Comparison of ENCODE assay signal across 1 cellular context in the genomic region with DNA sequence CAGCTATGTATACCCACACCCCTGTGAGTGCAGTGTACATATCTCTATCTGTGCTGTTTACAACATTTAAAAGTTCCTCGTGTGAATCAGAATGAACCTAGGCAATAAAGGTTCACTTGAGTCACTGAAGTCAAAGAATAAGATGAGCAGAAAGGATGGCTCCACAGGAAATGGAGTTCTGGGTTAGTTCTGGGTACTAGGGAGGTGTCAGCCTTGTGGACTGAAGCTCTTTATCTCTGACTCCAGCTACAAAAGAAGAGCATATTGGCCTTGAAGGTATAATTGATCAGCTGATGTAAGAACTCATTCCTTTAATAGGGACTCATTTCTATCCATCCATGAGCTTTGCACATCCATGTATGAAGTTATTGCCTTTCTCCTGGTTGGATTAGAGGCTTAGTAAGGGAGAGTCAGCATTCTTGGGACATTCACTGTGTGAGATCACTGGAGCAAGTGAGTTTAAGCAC.
TF ChIP-seq lines count a peak whose summit lies in the region.

No MANE protein-coding gene starts in this region.

TF ChIP-seq in GM23338, 12 proteins besides CTCF, POLR2A, EP300 and RAD21 (continued from another document):
- TF ChIP-seq, protein P1, sequence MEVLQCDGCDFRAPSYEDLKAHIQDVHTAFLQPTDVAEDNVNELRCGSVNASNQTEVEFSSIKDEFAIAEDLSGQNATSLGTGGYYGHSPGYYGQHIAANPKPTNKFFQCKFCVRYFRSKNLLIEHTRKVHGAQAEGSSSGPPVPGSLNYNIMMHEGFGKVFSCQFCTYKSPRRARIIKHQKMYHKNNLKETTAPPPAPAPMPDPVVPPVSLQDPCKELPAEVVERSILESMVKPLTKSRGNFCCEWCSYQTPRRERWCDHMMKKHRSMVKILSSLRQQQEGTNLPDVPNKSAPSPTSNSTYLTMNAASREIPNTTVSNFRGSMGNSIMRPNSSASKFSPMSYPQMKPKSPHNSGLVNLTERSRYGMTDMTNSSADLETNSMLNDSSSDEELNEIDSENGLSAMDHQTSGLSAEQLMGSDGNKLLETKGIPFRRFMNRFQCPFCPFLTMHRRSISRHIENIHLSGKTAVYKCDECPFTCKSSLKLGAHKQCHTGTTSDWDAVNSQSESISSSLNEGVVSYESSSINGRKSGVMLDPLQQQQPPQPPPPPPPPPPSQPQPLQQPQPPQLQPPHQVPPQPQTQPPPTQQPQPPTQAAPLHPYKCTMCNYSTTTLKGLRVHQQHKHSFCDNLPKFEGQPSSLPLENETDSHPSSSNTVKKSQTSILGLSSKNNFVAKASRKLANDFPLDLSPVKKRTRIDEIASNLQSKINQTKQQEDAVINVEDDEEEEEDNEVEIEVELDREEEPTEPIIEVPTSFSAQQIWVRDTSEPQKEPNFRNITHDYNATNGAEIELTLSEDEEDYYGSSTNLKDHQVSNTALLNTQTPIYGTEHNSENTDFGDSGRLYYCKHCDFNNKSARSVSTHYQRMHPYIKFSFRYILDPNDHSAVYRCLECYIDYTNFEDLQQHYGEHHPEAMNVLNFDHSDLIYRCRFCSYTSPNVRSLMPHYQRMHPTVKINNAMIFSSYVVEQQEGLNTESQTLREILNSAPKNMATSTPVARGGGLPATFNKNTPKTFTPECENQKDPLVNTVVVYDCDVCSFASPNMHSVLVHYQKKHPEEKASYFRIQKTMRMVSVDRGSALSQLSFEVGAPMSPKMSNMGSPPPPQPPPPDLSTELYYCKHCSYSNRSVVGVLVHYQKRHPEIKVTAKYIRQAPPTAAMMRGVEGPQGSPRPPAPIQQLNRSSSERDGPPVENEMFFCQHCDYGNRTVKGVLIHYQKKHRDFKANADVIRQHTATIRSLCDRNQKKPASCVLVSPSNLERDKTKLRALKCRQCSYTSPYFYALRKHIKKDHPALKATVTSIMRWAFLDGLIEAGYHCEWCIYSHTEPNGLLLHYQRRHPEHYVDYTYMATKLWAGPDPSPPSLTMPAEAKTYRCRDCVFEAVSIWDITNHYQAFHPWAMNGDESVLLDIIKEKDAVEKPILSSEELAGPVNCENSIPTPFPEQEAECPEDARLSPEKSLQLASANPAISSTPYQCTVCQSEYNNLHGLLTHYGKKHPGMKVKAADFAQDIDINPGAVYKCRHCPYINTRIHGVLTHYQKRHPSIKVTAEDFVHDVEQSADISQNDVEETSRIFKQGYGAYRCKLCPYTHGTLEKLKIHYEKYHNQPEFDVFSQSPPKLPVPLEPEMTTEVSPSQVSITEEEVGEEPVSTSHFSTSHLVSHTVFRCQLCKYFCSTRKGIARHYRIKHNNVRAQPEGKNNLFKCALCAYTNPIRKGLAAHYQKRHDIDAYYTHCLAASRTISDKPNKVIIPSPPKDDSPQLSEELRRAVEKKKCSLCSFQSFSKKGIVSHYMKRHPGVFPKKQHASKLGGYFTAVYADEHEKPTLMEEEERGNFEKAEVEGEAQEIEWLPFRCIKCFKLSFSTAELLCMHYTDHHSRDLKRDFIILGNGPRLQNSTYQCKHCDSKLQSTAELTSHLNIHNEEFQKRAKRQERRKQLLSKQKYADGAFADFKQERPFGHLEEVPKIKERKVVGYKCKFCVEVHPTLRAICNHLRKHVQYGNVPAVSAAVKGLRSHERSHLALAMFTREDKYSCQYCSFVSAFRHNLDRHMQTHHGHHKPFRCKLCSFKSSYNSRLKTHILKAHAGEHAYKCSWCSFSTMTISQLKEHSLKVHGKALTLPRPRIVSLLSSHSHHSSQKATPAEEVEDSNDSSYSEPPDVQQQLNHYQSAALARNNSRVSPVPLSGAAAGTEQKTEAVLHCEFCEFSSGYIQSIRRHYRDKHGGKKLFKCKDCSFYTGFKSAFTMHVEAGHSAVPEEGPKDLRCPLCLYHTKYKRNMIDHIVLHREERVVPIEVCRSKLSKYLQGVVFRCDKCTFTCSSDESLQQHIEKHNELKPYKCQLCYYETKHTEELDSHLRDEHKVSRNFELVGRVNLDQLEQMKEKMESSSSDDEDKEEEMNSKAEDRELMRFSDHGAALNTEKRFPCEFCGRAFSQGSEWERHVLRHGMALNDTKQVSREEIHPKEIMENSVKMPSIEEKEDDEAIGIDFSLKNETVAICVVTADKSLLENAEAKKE (CRISPR knock-in tag; IDR thresholded peaks at IDR 0.05), result no peak
- no peak for TF ChIP-seq ZNF114 (CRISPR knock-in tag; IDR thresholded peaks at IDR 0.05)
- TF ChIP-seq, protein P2, sequence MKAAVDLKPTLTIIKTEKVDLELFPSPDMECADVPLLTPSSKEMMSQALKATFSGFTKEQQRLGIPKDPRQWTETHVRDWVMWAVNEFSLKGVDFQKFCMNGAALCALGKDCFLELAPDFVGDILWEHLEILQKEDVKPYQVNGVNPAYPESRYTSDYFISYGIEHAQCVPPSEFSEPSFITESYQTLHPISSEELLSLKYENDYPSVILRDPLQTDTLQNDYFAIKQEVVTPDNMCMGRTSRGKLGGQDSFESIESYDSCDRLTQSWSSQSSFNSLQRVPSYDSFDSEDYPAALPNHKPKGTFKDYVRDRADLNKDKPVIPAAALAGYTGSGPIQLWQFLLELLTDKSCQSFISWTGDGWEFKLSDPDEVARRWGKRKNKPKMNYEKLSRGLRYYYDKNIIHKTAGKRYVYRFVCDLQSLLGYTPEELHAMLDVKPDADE (IDR thresholded peaks at IDR 0.05), result no peak
- no peak for TF ChIP-seq ZNF331 (CRISPR knock-in tag; IDR thresholded peaks at IDR 0.05; ENCODE audit: low read depth)
- TF ChIP-seq CREB1 (CRISPR knock-in tag; IDR thresholded peaks at IDR 0.05; ENCODE audit: low read depth), result no peak
- TF ChIP-seq NANOG (IDR thresholded peaks at IDR 0.05; ENCODE audit: borderline replicate concordance), result no peak
- no peak for TF ChIP-seq EZH2 (IDR thresholded peaks at IDR 0.05; ENCODE audit: low read depth, unreplicated experiment)
- TF ChIP-seq EZH2phosphoT487 (IDR thresholded peaks at IDR 0.05; ENCODE audit: unreplicated experiment), result no peak
- no peak for TF ChIP-seq JUNB (IDR thresholded peaks at IDR 0.05; ENCODE audit: unreplicated experiment)
- no peak for TF ChIP-seq STAT1 (IDR thresholded peaks at IDR 0.05; ENCODE audit: unreplicated experiment)
- TF ChIP-seq POLR2AphosphoS5 (IDR thresholded peaks at IDR 0.05; ENCODE audit: low read depth), result no peak
